8 cellular contexts compared by ENCODE assay signal in the genomic region with DNA sequence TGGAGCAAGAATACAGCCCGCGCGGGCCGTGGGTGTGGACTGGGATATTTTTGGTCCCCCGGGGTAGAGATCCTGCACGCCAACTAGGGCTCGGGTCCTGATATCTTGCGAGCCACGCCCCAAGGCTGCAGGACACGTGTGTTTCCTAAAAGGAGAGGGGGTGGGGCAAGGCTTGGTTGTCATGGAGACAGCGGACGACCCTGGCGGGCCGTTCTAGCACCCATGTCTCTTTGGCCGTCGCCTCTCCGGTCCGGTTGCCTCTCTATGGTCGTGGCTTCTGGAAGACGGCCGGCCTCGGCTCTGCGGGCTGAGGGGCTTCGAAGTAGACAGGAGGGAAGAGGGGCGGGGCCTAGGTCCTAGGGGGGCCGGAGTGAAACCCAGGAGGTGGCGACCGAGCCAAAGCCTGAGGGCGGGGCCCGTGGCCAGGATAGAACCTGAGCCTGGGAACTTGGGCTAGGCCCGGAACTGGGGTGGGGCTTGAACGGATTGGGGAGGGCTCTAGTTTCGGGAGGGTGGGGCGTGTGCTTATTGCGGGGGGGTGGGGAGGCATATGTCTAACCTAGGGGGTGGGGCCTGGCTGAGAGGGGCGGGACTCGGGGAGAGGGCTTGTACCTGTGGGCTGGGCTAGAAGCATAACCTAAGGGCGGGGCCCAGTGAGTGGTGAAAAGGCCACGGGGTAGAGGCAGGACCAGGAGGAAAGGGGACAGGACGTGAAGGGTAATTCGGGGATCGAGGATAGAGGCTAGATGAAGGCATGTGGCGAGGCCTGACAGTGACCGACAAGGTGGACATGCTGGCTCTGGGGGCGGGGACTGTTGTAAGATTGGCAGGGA. TPM values are rescaled to one million over a fixed set of nuclear protein-coding genes. Genes with fewer than 3 reads are reported as not detected.
DNase-seq lines count a peak whose midpoint lies in the region; ATAC-seq and TF ChIP-seq lines count a peak whose summit lies in the region.

No MANE protein-coding gene starts in this region.

- H3K4me1 Mint-ChIP-seq in IgD-negative memory B cell (peaks cover 3 to 16% (median 13%) of the 10 kb centered on the region in 3 donors), nephron progenitor cell (peaks cover 51% of the 10 kb centered on the region)

- H3K36me3 Mint-ChIP-seq in IgD-negative memory B cell (peaks cover 3% of the 10 kb centered on the region), nephron progenitor cell (ENCODE audit: low read depth) (peaks cover 4% of the 10 kb centered on the region)

- DNase-seq in DMS153 (lab: John Stamatoyannopoulos, UW) (peak; percentile 67), RPMI7951 (ENCODE audit: low read depth) (peak; percentile 96), fibroblast of pulmonary artery (ENCODE audit: low read depth) (peak; percentile 96), nephron progenitor cell (peak; percentile 95)
- peak; percentile 86 for DNase-seq in activated T-helper 9 cell treated with anti-CD3 and anti-CD28 coated beads, Interleukin-2, amount 50 U/mL, for 16 hours (ENCODE audit: low read depth)
- peak; percentile 87 for DNase-seq in stimulated activated naive CD8-positive, alpha-beta T cell treated with anti-CD3 and anti-CD28 coated beads, Interleukin-15, Interleukin-2, amounts not matched to agents 100 U/mL and 50 U/mL, for 24 hours

- H3K27ac Mint-ChIP-seq in IgD-negative memory B cell: peak overlapping the region; percentile 32 to 96 (median 82)
- peak overlapping the region; percentile 99 for H3K27ac Mint-ChIP-seq in nephron progenitor cell

- H3K9me3 Mint-ChIP-seq in IgD-negative memory B cell (no peaks in the 10 kb centered on the region), nephron progenitor cell (no peaks in the 10 kb centered on the region)

- H3K4me3 Mint-ChIP-seq in IgD-negative memory B cell: peak overlapping the region; percentile 79 to 98 (median 97)
- peak overlapping the region; percentile 93 for H3K4me3 Mint-ChIP-seq in nephron progenitor cell

- TF ChIP-seq CTCF in fibroblast of pulmonary artery (IDR thresholded peaks at IDR 0.05; ENCODE audit: low read length, missing control alignments) (no peak), nephron progenitor cell (IDR thresholded peaks at IDR 0.05) (no peak)

- peak overlapping the region; percentile 73 for H3K4me3 ChIP-seq in fibroblast of pulmonary artery (replicated peaks; ENCODE audit: low read depth, low read length)

- ATAC-seq in GM21529 (IDR thresholded peaks at IDR 0.05; ENCODE audit: unreplicated experiment): peak; percentile 56
- ATAC-seq in stimulated activated naive CD8-positive, alpha-beta T cell treated with anti-CD3 and anti-CD28 coated beads, Interleukin-15, Interleukin-2, amounts not matched to agents 100 U/mL and 50 U/mL, for 24 hours: peak; percentile 86

- H3K27me3 Mint-ChIP-seq in IgD-negative memory B cell: no peaks in the 10 kb centered on the region
- peaks cover 17% of the 10 kb centered on the region for H3K27me3 Mint-ChIP-seq in nephron progenitor cell (ENCODE audit: low read depth, poor library complexity)

RNA-seq across cellular contexts. Expression of gene SLC27A1, which starts 0.7 kb away (rescaled TPM):
- polyA plus RNA-seq in IgD-negative memory B cell: 4.5 TPM
- 7.9 and 8.7 TPM in 2 replicates for total RNA-seq in RPMI7951 (2014; rRNA removed; shearing (Covaris generic))

RNA-seq across cellular contexts. Expression of gene NXNL1, which starts 8.9 kb away (rescaled TPM):
- polyA plus RNA-seq in IgD-negative memory B cell: not detected
- not detected in 2 replicates for total RNA-seq in RPMI7951 (2014; rRNA removed; shearing (Covaris generic))

RNA-seq across cellular contexts. Expression of gene TMEM221, which starts 21.1 kb away (rescaled TPM):
- polyA plus RNA-seq in IgD-negative memory B cell: not detected
- not detected in 2 replicates for total RNA-seq in RPMI7951 (2014; rRNA removed; shearing (Covaris generic))

RNA-seq across cellular contexts. Expression of gene PGLS, which starts 41.9 kb away (rescaled TPM):
- 106 TPM for polyA plus RNA-seq in IgD-negative memory B cell
- 52.7 and 66.8 TPM in 2 replicates for total RNA-seq in RPMI7951 (2014; rRNA removed; shearing (Covaris generic))

RNA-seq across cellular contexts. Expression of gene MVB12A, which starts 49.7 kb away (rescaled TPM):
- polyA plus RNA-seq in IgD-negative memory B cell: 22.2 TPM
- total RNA-seq in RPMI7951 (2014; rRNA removed; shearing (Covaris generic)): 123 and 164 TPM in 2 replicates

Comparison
In these comparisons a context has a peak if more than half of its experiments do, and no peak if none do; other contexts are left out.
1. Peak in every context shown above with its lines: DNase-seq, ATAC-seq and H3K4me3 ChIP-seq.